Comparison of ENCODE assay signal across 1 cellular context in genomic region chr12:119692410-119692809, GRCh38.
TF ChIP-seq lines count a peak whose summit lies in the region.

No MANE protein-coding gene starts in this region.

TF ChIP-seq in SK-N-SH, 30 proteins besides CTCF, POLR2A, EP300 and RAD21 (continued from another document):
- TF ChIP-seq NFIC (IDR thresholded peaks at IDR 0.05; ENCODE audit: borderline replicate concordance): peak; percentile 89
TF ChIP-seq in SK-N-SH: peak in this region for 7.
